Comparison of ENCODE assay signal across 1 cellular context in the genomic region with DNA sequence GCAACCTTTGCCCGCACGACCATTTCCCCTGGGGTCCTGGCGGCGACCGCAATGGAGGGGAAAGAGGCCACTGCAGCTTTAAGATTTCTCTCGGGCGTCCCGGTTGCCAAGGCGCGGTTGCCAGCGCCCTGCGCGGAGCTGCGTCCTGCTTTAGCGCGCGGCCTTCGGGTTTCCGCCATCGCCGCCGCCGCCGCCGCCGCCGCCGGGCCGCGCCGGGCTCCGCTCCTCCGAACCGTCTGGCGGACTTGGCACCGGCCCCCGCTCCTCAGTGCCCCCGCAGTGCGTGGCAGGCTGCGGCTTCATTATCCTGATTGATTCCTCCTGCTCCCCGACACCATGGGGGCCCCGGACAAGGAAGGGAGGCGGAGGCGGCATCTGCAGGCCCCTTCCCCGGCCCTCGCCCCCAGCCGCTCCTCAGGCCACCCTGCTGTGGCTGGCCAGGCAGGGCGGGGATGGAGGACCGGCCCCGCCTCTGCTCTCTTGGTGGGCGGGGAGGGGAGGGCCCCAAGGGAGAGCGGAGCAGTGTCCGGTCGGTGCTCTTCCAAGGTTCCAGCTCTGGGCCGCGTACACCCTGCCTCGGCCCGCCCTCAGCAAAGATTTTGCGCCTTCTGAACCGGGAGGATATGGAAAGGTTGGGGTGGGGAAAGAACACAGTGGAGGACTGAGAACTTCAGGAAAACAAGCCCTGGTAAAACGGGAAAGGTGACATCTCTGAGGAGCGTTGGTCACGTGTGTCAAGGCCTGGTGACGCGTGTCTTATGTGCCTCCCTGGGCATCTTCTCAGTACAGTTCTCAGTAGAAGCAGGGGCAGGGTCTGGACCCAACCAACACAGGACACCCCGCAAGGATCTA.
TF ChIP-seq lines count a peak whose summit lies in the region.

No MANE protein-coding gene starts in this region.

TF ChIP-seq in HepG2, 621 proteins besides CTCF, POLR2A, EP300 and RAD21 (continued from another document and continues in another):
- TF ChIP-seq ZFP37 (CRISPR knock-in tag; IDR thresholded peaks at IDR 0.05; ENCODE audit: borderline replicate concordance) (no peak), MYNN (CRISPR knock-in tag; IDR thresholded peaks at IDR 0.05; ENCODE audit: low read depth) (no peak), ZNF768 (CRISPR knock-in tag; IDR thresholded peaks at IDR 0.05) (peak; percentile 50; the same call in 1 of the 2 replicates), ZNF790 (CRISPR knock-in tag; IDR thresholded peaks at IDR 0.05; ENCODE audit: borderline replicate concordance) (no peak), KDM2A (CRISPR knock-in tag; IDR thresholded peaks at IDR 0.05; ENCODE audit: borderline replicate concordance, low read depth) (peak; percentile 81; the same call in 1 of the 2 replicates), ZBTB8A (CRISPR knock-in tag; IDR thresholded peaks at IDR 0.05; ENCODE audit: borderline replicate concordance, low read depth) (no peak), SMARCC2 (IDR thresholded peaks at IDR 0.05) (no peak), ZMYM3 (CRISPR knock-in tag; IDR thresholded peaks at IDR 0.05) (peak; percentile 35; the same call in 1 of the 2 replicates), ZNF253 (CRISPR knock-in tag; IDR thresholded peaks at IDR 0.05; ENCODE audit: borderline replicate concordance) (no peak), GATAD2A (CRISPR knock-in tag; IDR thresholded peaks at IDR 0.05) (no peak), ZNF563 (CRISPR knock-in tag; IDR thresholded peaks at IDR 0.05) (no peak), ZNF543 (CRISPR knock-in tag; IDR thresholded peaks at IDR 0.05) (no peak), NPAS2 (CRISPR knock-in tag; IDR thresholded peaks at IDR 0.05; ENCODE audit: borderline replicate concordance) (no peak), MYPOP (CRISPR knock-in tag; IDR thresholded peaks at IDR 0.05) (peak; percentile 99), CSRNP1 (CRISPR knock-in tag; IDR thresholded peaks at IDR 0.05) (0 out of 2 replicates have a peak, but pooled peaks have one; percentile 25), MNT (IDR thresholded peaks at IDR 0.05) (peak; percentile 15; the same call in 1 of the 2 replicates), RBM39 (IDR thresholded peaks at IDR 0.05; ENCODE audit: low read depth, low read length, poor library complexity, severe bottlenecking) (peak; percentile 27), HMG20A (CRISPR knock-in tag; IDR thresholded peaks at IDR 0.05; ENCODE audit: borderline replicate concordance) (no peak), SRSF9 (IDR thresholded peaks at IDR 0.05; ENCODE audit: borderline replicate concordance, insufficient read depth, low read depth, low read length, poor library complexity, severe bottlenecking) (no peak), NONO (IDR thresholded peaks at IDR 0.05) (no peak), NONO (CRISPR knock-in tag; conservative IDR thresholded peaks at IDR 0.05) (no peak), ZFX (CRISPR knock-in tag; IDR thresholded peaks at IDR 0.05; ENCODE audit: low read depth) (peak; percentile 67), BATF2 (CRISPR knock-in tag; IDR thresholded peaks at IDR 0.05) (no peak), PLRG1 (conservative IDR thresholded peaks at IDR 0.05) (no peak), ZNF510 (CRISPR knock-in tag; IDR thresholded peaks at IDR 0.05; ENCODE audit: low read depth) (no peak), HDAC2 (CRISPR knock-in tag; IDR thresholded peaks at IDR 0.05) (no peak), SP5 (CRISPR knock-in tag; IDR thresholded peaks at IDR 0.05; ENCODE audit: borderline replicate concordance, low read depth) (peak; percentile 37; the same call in 1 of the 2 replicates), MZF1 (CRISPR knock-in tag; IDR thresholded peaks at IDR 0.05; ENCODE audit: borderline replicate concordance) (0 out of 2 replicates have a peak, but pooled peaks have one; percentile 66)
- TF ChIP-seq, protein P1, sequence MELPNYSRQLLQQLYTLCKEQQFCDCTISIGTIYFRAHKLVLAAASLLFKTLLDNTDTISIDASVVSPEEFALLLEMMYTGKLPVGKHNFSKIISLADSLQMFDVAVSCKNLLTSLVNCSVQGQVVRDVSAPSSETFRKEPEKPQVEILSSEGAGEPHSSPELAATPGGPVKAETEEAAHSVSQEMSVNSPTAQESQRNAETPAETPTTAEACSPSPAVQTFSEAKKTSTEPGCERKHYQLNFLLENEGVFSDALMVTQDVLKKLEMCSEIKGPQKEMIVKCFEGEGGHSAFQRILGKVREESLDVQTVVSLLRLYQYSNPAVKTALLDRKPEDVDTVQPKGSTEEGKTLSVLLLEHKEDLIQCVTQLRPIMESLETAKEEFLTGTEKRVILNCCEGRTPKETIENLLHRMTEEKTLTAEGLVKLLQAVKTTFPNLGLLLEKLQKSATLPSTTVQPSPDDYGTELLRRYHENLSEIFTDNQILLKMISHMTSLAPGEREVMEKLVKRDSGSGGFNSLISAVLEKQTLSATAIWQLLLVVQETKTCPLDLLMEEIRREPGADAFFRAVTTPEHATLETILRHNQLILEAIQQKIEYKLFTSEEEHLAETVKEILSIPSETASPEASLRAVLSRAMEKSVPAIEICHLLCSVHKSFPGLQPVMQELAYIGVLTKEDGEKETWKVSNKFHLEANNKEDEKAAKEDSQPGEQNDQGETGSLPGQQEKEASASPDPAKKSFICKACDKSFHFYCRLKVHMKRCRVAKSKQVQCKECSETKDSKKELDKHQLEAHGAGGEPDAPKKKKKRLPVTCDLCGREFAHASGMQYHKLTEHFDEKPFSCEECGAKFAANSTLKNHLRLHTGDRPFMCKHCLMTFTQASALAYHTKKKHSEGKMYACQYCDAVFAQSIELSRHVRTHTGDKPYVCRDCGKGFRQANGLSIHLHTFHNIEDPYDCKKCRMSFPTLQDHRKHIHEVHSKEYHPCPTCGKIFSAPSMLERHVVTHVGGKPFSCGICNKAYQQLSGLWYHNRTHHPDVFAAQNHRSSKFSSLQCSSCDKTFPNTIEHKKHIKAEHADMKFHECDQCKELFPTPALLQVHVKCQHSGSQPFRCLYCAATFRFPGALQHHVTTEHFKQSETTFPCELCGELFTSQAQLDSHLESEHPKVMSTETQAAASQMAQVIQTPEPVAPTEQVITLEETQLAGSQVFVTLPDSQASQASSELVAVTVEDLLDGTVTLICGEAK (IDR thresholded peaks at IDR 0.05), result no peak
- TF ChIP-seq, protein P1 (CRISPR knock-in tag; IDR thresholded peaks at IDR 0.05), result 0 out of 2 replicates have a peak, but pooled peaks have one; percentile 26
- TF ChIP-seq, protein P2, sequence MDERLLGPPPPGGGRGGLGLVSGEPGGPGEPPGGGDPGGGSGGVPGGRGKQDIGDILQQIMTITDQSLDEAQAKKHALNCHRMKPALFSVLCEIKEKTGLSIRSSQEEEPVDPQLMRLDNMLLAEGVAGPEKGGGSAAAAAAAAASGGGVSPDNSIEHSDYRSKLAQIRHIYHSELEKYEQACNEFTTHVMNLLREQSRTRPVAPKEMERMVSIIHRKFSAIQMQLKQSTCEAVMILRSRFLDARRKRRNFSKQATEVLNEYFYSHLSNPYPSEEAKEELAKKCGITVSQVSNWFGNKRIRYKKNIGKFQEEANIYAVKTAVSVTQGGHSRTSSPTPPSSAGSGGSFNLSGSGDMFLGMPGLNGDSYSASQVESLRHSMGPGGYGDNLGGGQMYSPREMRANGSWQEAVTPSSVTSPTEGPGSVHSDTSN (CRISPR knock-in tag; IDR thresholded peaks at IDR 0.05), result no peak
- TF ChIP-seq, protein P3, sequence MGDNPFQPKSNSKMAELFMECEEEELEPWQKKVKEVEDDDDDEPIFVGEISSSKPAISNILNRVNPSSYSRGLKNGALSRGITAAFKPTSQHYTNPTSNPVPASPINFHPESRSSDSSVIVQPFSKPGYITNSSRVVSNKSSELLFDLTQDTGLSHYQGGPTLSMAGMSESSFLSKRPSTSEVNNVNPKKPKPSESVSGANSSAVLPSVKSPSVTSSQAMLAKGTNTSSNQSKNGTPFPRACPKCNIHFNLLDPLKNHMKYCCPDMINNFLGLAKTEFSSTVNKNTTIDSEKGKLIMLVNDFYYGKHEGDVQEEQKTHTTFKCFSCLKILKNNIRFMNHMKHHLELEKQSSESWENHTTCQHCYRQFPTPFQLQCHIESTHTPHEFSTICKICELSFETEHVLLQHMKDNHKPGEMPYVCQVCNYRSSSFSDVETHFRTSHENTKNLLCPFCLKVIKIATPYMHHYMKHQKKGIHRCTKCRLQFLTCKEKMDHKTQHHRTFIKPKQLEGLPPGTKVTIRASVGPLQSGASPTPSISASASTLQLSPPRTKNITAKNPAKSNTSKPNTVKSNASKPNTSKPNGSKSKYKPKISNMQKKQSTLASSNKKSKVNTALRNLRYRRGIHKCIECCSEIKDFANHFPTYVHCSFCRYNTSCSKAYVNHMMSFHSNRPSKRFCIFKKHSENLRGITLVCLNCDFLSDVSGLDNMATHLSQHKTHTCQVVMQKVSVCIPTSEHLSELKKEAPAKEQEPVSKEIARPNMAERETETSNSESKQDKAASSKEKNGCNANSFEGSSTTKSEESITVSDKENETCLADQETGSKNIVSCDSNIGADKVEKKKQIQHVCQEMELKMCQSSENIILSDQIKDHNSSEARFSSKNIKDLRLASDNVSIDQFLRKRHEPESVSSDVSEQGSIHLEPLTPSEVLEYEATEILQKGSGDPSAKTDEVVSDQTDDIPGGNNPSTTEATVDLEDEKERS (CRISPR knock-in tag; IDR thresholded peaks at IDR 0.05), result 0 out of 2 replicates have a peak, but pooled peaks have one; percentile 45
- TF ChIP-seq, protein P4, sequence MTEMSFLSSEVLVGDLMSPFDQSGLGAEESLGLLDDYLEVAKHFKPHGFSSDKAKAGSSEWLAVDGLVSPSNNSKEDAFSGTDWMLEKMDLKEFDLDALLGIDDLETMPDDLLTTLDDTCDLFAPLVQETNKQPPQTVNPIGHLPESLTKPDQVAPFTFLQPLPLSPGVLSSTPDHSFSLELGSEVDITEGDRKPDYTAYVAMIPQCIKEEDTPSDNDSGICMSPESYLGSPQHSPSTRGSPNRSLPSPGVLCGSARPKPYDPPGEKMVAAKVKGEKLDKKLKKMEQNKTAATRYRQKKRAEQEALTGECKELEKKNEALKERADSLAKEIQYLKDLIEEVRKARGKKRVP (CRISPR knock-in tag; IDR thresholded peaks at IDR 0.05), result no peak
